Comparison of ENCODE assay signal across 8 cellular contexts in the genomic region with DNA sequence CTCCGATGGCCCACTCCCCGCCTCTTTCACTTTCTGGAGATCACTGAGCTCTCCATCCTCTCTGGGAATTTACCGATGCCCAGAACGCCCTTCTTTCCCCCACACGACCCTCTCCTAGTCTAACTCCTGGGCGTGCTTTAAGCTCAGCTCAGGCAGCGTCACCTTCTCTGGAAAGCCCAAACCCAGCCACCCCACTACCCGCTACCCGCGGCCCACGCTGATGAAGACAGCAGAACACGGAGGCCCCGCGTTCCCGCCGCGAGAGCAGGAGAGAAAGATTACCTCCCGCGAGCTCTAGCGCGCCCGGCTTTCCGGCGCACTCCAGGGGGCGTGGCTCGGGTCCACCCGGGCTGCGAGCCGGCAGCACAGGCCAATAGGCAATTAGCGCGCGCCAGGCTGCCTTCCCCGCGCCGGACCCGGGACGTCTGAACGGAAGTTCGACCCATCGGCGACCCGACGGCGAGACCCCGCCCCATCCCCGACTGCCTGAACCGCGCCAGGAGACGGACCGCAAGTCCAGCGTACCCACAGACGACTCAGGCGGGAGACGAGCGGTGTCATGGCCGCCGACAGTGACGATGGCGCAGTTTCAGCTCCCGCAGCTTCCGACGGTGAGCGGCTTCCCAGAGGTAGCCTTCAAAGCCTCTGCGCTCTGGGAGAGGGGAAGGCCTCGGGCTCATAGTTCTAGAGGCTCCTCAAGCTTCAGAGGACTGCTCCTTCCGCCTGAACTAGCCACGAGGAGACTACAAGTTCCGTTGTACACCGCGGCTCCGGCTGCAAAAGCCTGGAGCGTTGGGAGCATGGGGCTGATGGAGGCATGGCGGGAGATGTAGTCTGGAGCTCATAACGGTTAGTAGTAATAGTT. TPM values are rescaled to one million over a fixed set of nuclear protein-coding genes. Genes with fewer than 3 reads are reported as not detected.
DNase-seq lines count a peak whose midpoint lies in the region; ATAC-seq and TF ChIP-seq lines count a peak whose summit lies in the region.

A gene (minus strand): TSS at position 747 of the 865 bp plus-strand sequence. CDS start 5,935 bp downstream, outside the sequence.
A gene (plus strand): TSS at position 477 of the 865 bp plus-strand sequence. CDS start 83 bp downstream, at position 560.

- H3K4me3 ChIP-seq in BLaER1 = peak within 1 kb of the TSS; percentile 82
- peak within 1 kb of the TSS; percentile 73 for H3K4me3 ChIP-seq in colonic mucosa

- no peaks in the 10 kb centered on the region for H4K20me1 ChIP-seq in BLaER1

- H3K9me3 ChIP-seq in BLaER1 = no peaks in the 10 kb centered on the region
- no peaks in the 10 kb centered on the region for H3K9me3 ChIP-seq in colonic mucosa

- H3K27ac ChIP-seq in BLaER1 (peak within 1 kb of the TSS; percentile 97), colonic mucosa (peak within 1 kb of the TSS; percentile 93)

- peak within 1 kb of the TSS; percentile 83 for H3K4me2 ChIP-seq in BLaER1

- peaks cover 34% of the 10 kb centered on the region for H3K36me3 ChIP-seq in BLaER1
- no peaks in the 10 kb centered on the region for H3K36me3 ChIP-seq in colonic mucosa

- H3K9ac ChIP-seq in BLaER1 (peak within 1 kb of the TSS; percentile 97), colonic mucosa (ENCODE audit: low read depth in 2 of 2, low read length in 2 of 2) (peak within 1 kb of the TSS; percentile 91 to 93)

- no peak for TF ChIP-seq CTCF in colonic mucosa (IDR thresholded peaks at IDR 0.05)

- no peaks in the 10 kb centered on the region for H3K27me3 ChIP-seq in BLaER1
- no peaks in the 10 kb centered on the region for H3K27me3 ChIP-seq in colonic mucosa

- peaks cover 48% of the 10 kb centered on the region for H3K4me1 ChIP-seq in BLaER1
- H3K4me1 ChIP-seq in colonic mucosa = peaks cover 9% of the 10 kb centered on the region

- intact Hi-C loops in colonic mucosa (cut with DNase I) = loop anchor here (10.0 kb wide), 1 partner anchor 225 kb away; no protein-coding TSS in a partner anchor

- ATAC-seq in GM19324 (IDR thresholded peaks at IDR 0.05; ENCODE audit: low FRiP score, unreplicated experiment) = peak; percentile 83
- peak; percentile 82 for ATAC-seq in HG03460 (IDR thresholded peaks at IDR 0.05; ENCODE audit: unreplicated experiment)

- peak; percentile 96 to 99 for DNase-seq in NCI-H526 (lab: John Stamatoyannopoulos, UW)
- DNase-seq in activated CD4-positive, alpha-beta T cell treated with anti-CD3 and anti-CD28 coated beads for 48 hours = peak; percentile 99
- peak; percentile 95 for DNase-seq in colonic mucosa
- DNase-seq in kidney glomerular epithelial cell (lab: John Stamatoyannopoulos, UW) = peak; percentile 81
- DNase-seq in stimulated activated CD4-positive, alpha-beta T cell treated with anti-CD3 and anti-CD28 coated beads, Interleukin-15, amount 100 ng/mL, for 48 hours (ENCODE audit: low read depth in 2 of 2) = peak; percentile 95 to 97

RNA-seq across cellular contexts. Expression of the first gene that starts in this region (rescaled TPM):
- 10 to 100 TPM; 17.0 to 65.0 TPM for total RNA-seq in colonic mucosa

RNA-seq across cellular contexts. Expression of the second gene that starts in this region (rescaled TPM):
- 10 to 100 TPM; 10.1 to 20.5 TPM for total RNA-seq in colonic mucosa

Comparison
In these comparisons a context has a peak if more than half of its experiments do, and no peak if none do; other contexts are left out.
1. Peak in every context shown above with its lines: DNase-seq, ATAC-seq, H3K4me3 ChIP-seq and H3K27ac ChIP-seq.